Comparison of ENCODE assay signal across 8 cellular contexts in genomic region chr17:2392252-2393183, GRCh38. TPM values are rescaled to one million over a fixed set of nuclear protein-coding genes. Genes with fewer than 3 reads are reported as not detected.
A peak's percentile ranks its signal among the peaks of the same experiment; 100 is the strongest.
DNase-seq lines count a peak whose midpoint lies in the region; ATAC-seq and TF ChIP-seq lines count a peak whose summit lies in the region.

No MANE protein-coding gene starts in this region.

- peaks cover 77% of the 10 kb centered on the region for H3K36me3 Mint-ChIP-seq in dendritic cell treated with granulocyte-macrophage colony-stimulating factor and Interleukin-4, amounts not matched to agents 40 ng/mL and 50 ng/mL, for 4 days (ENCODE audit: low read depth)

- peaks cover 85% of the 10 kb centered on the region for H3K4me1 Mint-ChIP-seq in dendritic cell treated with granulocyte-macrophage colony-stimulating factor and Interleukin-4, amounts not matched to agents 40 ng/mL and 50 ng/mL, for 4 days (ENCODE audit: low read depth)

- no peaks in the 10 kb centered on the region for H3K27me3 Mint-ChIP-seq in dendritic cell treated with granulocyte-macrophage colony-stimulating factor and Interleukin-4, amounts not matched to agents 40 ng/mL and 50 ng/mL, for 4 days

- peak overlapping the region; percentile 95 for H3K27ac Mint-ChIP-seq in dendritic cell treated with granulocyte-macrophage colony-stimulating factor and Interleukin-4, amounts not matched to agents 40 ng/mL and 50 ng/mL, for 4 days

- peak; percentile 77 for DNase-seq in NCI-H774 (lab: John Stamatoyannopoulos, UW)
- DNase-seq in activated CD4-positive, alpha-beta T cell treated with anti-CD3 and anti-CD28 coated beads, Interleukin-2, amount 50 U/mL, for 4 hours: peak; percentile 97
- DNase-seq in right lobe of liver: peak; percentile 97 to 98 (median 97)
- peak; percentile 98 to 99 for DNase-seq in stimulated activated CD4-positive, alpha-beta T cell treated with anti-CD3 and anti-CD28 coated beads, Interleukin-2, amount 100 ng/mL, for 48 hours

- no peaks in the 10 kb centered on the region for H3K9me3 Mint-ChIP-seq in dendritic cell treated with granulocyte-macrophage colony-stimulating factor and Interleukin-4, amounts not matched to agents 40 ng/mL and 50 ng/mL, for 4 days

- H3K4me1 ChIP-seq in BLaER1 treated with 17β-estradiol and CSF1 and Interleukin-3, amounts not matched to agents 10 nM and 100 nM: peaks cover 59 to 79% (median 73%) of the 10 kb centered on the region in 10 experiments
- H3K4me1 ChIP-seq in right lobe of liver: peaks cover 0 to 26% (median 12%) of the 10 kb centered on the region in 4 donors

- no peaks in the 10 kb centered on the region for H3K9me3 ChIP-seq in BLaER1 treated with 17β-estradiol and CSF1 and Interleukin-3, amounts not matched to agents 10 nM and 100 nM (replicated peaks in 1 of 11)
- no peaks in the 10 kb centered on the region for H3K9me3 ChIP-seq in right lobe of liver

- peak overlapping the region; percentile 96 to 100 (median 98) for H3K27ac ChIP-seq in BLaER1 treated with 17β-estradiol and CSF1 and Interleukin-3, amounts not matched to agents 10 nM and 100 nM
- peak overlapping the region; percentile 90 to 99 (median 98) for H3K27ac ChIP-seq in right lobe of liver

- H3K27me3 ChIP-seq in BLaER1 treated with 17β-estradiol and CSF1 and Interleukin-3, amounts not matched to agents 10 nM and 100 nM: no peaks in the 10 kb centered on the region
- H3K27me3 ChIP-seq in right lobe of liver: no peaks in the 10 kb centered on the region

- 1% methylated on average over 21 of the region's 83 CpGs for WGBS in right lobe of liver (ENCODE audit: insufficient coverage, low coverage, low lambda C conversion rate, missing lambda C conversion rate)

- peaks cover 3 to 49% (median 25%) of the 10 kb centered on the region in 11 experiments; a peak in 14 of 22 replicates for H4K20me1 ChIP-seq in BLaER1 treated with 17β-estradiol and CSF1 and Interleukin-3, amounts not matched to agents 10 nM and 100 nM

- TF ChIP-seq CTCF in right lobe of liver (IDR thresholded peaks at IDR 0.05): no peak

- ATAC-seq in GM19324 (IDR thresholded peaks at IDR 0.05; ENCODE audit: low FRiP score, unreplicated experiment) (peak; percentile 69), HG03457 (IDR thresholded peaks at IDR 0.05; ENCODE audit: unreplicated experiment) (peak; percentile 33), right lobe of liver (peak; percentile 70 to 76 (median 72))

- peak overlapping the region; percentile 93 to 100 (median 99) for H3K4me2 ChIP-seq in BLaER1 treated with 17β-estradiol and CSF1 and Interleukin-3, amounts not matched to agents 10 nM and 100 nM

- H3K9ac ChIP-seq in BLaER1 treated with 17β-estradiol and CSF1 and Interleukin-3, amounts not matched to agents 10 nM and 100 nM: peak overlapping the region; percentile 96 to 100 (median 98)

- peak overlapping the region; percentile 60 to 84 (median 70) for H3K4me3 ChIP-seq in BLaER1 treated with 17β-estradiol and CSF1 and Interleukin-3, amounts not matched to agents 10 nM and 100 nM
- H3K4me3 ChIP-seq in right lobe of liver: peak overlapping the region; percentile 72 to 87 (median 78)

- peak; percentile 67 for TF ChIP-seq POLR2A in right lobe of liver (IDR thresholded peaks at IDR 0.05)

- intact Hi-C loops in dendritic cell treated with granulocyte-macrophage colony-stimulating factor and Interleukin-4, amounts not matched to agents 40 ng/mL and 50 ng/mL, for 4 days (cut with micrococcal nuclease): loop anchor here (1.0 to 10.0 kb wide), 2 partner anchors 9 to 818 kb away; partner anchors contain the start of gene MNT
- intact Hi-C loops in right lobe of liver (cut with DNase I): no loop called here

- peaks cover 7 to 36% (median 20%) of the 10 kb centered on the region in 11 experiments; a peak in 21 of 22 replicates for H3K36me3 ChIP-seq in BLaER1 treated with 17β-estradiol and CSF1 and Interleukin-3, amounts not matched to agents 10 nM and 100 nM
- peaks cover 0 to under 1% (median 0%) of the 10 kb centered on the region in 4 donors for H3K36me3 ChIP-seq in right lobe of liver

- H3K4me3 Mint-ChIP-seq in dendritic cell treated with granulocyte-macrophage colony-stimulating factor and Interleukin-4, amounts not matched to agents 40 ng/mL and 50 ng/mL, for 4 days: peak overlapping the region; percentile 88

RNA-seq across cellular contexts. Expression of gene MNT, which starts 8.3 kb away (rescaled TPM):
- 10 to 100 TPM in 2 of 6 experiments, 1 to 10 TPM in 4; 3.3 to 12.6 (median 7.0) TPM for total RNA-seq in right lobe of liver

RNA-seq across cellular contexts. Expression of gene SGSM2, which starts 55.2 kb away (rescaled TPM):
- 10 to 100 TPM in 4 of 6 experiments, 1 to 10 TPM in 2; 6.0 to 17.2 (median 13.2) TPM for total RNA-seq in right lobe of liver

RNA-seq across cellular contexts. Expression of gene TSR1, which starts 56.3 kb away (rescaled TPM):
- total RNA-seq in right lobe of liver: 10 to 100 TPM in 5 of 6 experiments, 1 to 10 TPM in 1; 9.7 to 26.2 (median 13.1) TPM

Comparison
In these comparisons a context has a peak if more than half of its experiments do, and no peak if none do; other contexts are left out.
1. Peak in every context shown above with its lines: DNase-seq, ATAC-seq, H3K4me3 ChIP-seq and H3K27ac ChIP-seq.